ENCODE assay signal across 28 cellular contexts in the genomic region with DNA sequence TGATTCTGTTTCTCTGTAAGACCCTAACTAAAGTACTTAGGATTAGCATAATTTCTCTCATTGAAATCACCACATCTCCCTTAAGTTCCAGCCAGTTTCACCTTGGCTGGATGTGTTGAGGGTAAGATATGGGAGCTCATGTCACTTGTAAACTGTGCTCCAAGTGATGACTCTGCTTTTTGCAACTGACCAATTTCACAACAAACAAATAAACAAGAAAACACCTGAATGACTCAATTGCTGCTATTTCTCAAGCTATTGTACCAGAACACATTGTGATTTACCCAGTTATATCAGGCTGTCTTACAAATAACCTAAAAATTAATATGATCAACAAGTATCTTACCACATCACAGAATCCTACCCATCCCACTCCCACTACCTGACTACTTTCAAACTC.
"Had no signal": no experiment of that assay in that cellular context is flagged by ENCODE, and none has a peak within 500 bp of the region (broad histone marks: within the 10 kb centered on the region; RNA-seq: fewer than 3 reads in every experiment).

No MANE protein-coding gene starts in this region.

- H3K4me2 ChIP-seq: neural progenitor cell had no signal

- ATAC-seq: naive thymus-derived CD8-positive, alpha-beta T cell; psoas muscle; right cardiac atrium; right lobe of liver; stimulated activated effector memory CD8-positive, alpha-beta T cell treated with anti-CD3 and anti-CD28 coated beads, Interleukin-12 subunit alpha, Interleukin-12 subunit beta, amount 100 ng/mL, for 72 hours; stimulated activated naive B cell treated with anti-CD40 and anti-IgM and Interleukin-4, amounts not matched to agents 10 μg/mL and 1 μg/mL and 100 μg/mL, for 72 hours; upper lobe of right lung had no signal

- H3K9me3 ChIP-seq: ovary, psoas muscle, right lobe of liver, sigmoid colon, stomach, testis, tibial artery, transverse colon, upper lobe of right lung, uterus had no signal

- DNase-seq: naive thymus-derived CD8-positive, alpha-beta T cell; occipital lobe; ovary; posterior cingulate gyrus; psoas muscle; right cardiac atrium; right lobe of liver; sigmoid colon; stimulated activated CD4-positive, alpha-beta T cell treated with anti-CD3 and anti-CD28 coated beads, Interleukin-15, amount 100 ng/mL, for 24 hours; stimulated activated CD4-positive, alpha-beta T cell treated with anti-CD3 and anti-CD28 coated beads, Interleukin-2, amount 100 ng/mL, for 24 hours; stimulated activated CD4-positive, alpha-beta T cell treated with anti-CD3 and anti-CD28 coated beads, Interleukin-2, amount 100 ng/mL, for 48 hours; stimulated activated CD4-positive, alpha-beta T cell treated with anti-CD3 and anti-CD28 coated beads, Interleukin-4, amount 100 ng/mL, for 24 hours; stimulated activated naive B cell treated with anti-CD40 and anti-IgM and Interleukin-4, amounts not matched to agents 10 μg/mL and 1 μg/mL and 100 μg/mL, for 72 hours; stimulated activated naive CD4-positive, alpha-beta T cell treated with Interleukin-2 at 50 U/mL for 16 hours; stomach; testis; tibial artery; transverse colon; upper lobe of right lung; uterus had no signal

- H3K4me3 ChIP-seq: neural progenitor cell, ovary, psoas muscle, right lobe of liver, sigmoid colon, stomach, testis, tibial artery, transverse colon, upper lobe of right lung, uterus had no signal

- H2AFZ ChIP-seq: neural progenitor cell, parathyroid adenoma had no signal

- H3K4me1 ChIP-seq: neural progenitor cell, parathyroid adenoma, psoas muscle, right lobe of liver, sigmoid colon, stomach, testis, tibial artery, transverse colon, upper lobe of right lung, uterus had no signal

- H3K36me3 Mint-ChIP-seq: naive thymus-derived CD8-positive, alpha-beta T cell; neural progenitor cell; stimulated activated effector memory CD8-positive, alpha-beta T cell treated with anti-CD3 and anti-CD28 coated beads, Interleukin-12 subunit alpha, Interleukin-12 subunit beta, amount 100 ng/mL, for 72 hours; stimulated activated naive B cell treated with anti-CD40 and anti-IgM and Interleukin-4, amounts not matched to agents 10 μg/mL and 1 μg/mL and 100 μg/mL, for 72 hours; type B pancreatic cell had no signal

- H3K79me2 ChIP-seq: parathyroid adenoma had no signal

- H3K27me3 Mint-ChIP-seq: progenitor cell of endocrine pancreas; stimulated activated naive CD8-positive, alpha-beta T cell treated with anti-CD3 and anti-CD28 coated beads, Interleukin-15, Interleukin-2, amounts not matched to agents 100 ng/mL and 50 ng/mL, for 24 hours had no signal

- H3K4me3 Mint-ChIP-seq: naive thymus-derived CD8-positive, alpha-beta T cell; nephron; neural progenitor cell; stimulated activated effector memory CD8-positive, alpha-beta T cell treated with anti-CD3 and anti-CD28 coated beads, Interleukin-12 subunit alpha, Interleukin-12 subunit beta, amount 100 ng/mL, for 72 hours; stimulated activated naive B cell treated with anti-CD40 and anti-IgM and Interleukin-4, amounts not matched to agents 10 μg/mL and 1 μg/mL and 100 μg/mL, for 72 hours; stimulated activated naive CD8-positive, alpha-beta T cell treated with anti-CD3 and anti-CD28 coated beads, Interleukin-15, Interleukin-2, amounts not matched to agents 100 ng/mL and 50 ng/mL, for 24 hours; type B pancreatic cell had no signal

- H3K36me3 ChIP-seq: neural progenitor cell, ovary, right lobe of liver, sigmoid colon, stomach, tibial artery, transverse colon, upper lobe of right lung, uterus had no signal

- H3K27ac Mint-ChIP-seq: naive thymus-derived CD8-positive, alpha-beta T cell; nephron; neural progenitor cell; progenitor cell of endocrine pancreas; stimulated activated effector memory CD8-positive, alpha-beta T cell treated with anti-CD3 and anti-CD28 coated beads, Interleukin-12 subunit alpha, Interleukin-12 subunit beta, amount 100 ng/mL, for 72 hours; stimulated activated naive B cell treated with anti-CD40 and anti-IgM and Interleukin-4, amounts not matched to agents 10 μg/mL and 1 μg/mL and 100 μg/mL, for 72 hours; stimulated activated naive CD8-positive, alpha-beta T cell treated with anti-CD3 and anti-CD28 coated beads, Interleukin-15, Interleukin-2, amounts not matched to agents 100 ng/mL and 50 ng/mL, for 24 hours; type B pancreatic cell had no signal

- H3K9ac ChIP-seq: neural progenitor cell, parathyroid adenoma had no signal

- H3K27me3 ChIP-seq: neural progenitor cell, ovary, right lobe of liver, sigmoid colon, stomach, testis, tibial artery, upper lobe of right lung, uterus had no signal

- H3K9me3 Mint-ChIP-seq: nephron; neural progenitor cell; stimulated activated naive B cell treated with anti-CD40 and anti-IgM and Interleukin-4, amounts not matched to agents 10 μg/mL and 1 μg/mL and 100 μg/mL, for 72 hours; stimulated activated naive CD8-positive, alpha-beta T cell treated with anti-CD3 and anti-CD28 coated beads, Interleukin-15, Interleukin-2, amounts not matched to agents 100 ng/mL and 50 ng/mL, for 24 hours; type B pancreatic cell had no signal

- FAIRE-seq: small intestine had no signal

- H3K27ac ChIP-seq: neural progenitor cell, ovary, parathyroid adenoma, psoas muscle, right lobe of liver, sigmoid colon, stomach, testis, tibial artery, transverse colon, upper lobe of right lung, uterus had no signal

- H3K4me1 Mint-ChIP-seq: naive thymus-derived CD8-positive, alpha-beta T cell; nephron; stimulated activated effector memory CD8-positive, alpha-beta T cell treated with anti-CD3 and anti-CD28 coated beads, Interleukin-12 subunit alpha, Interleukin-12 subunit beta, amount 100 ng/mL, for 72 hours; stimulated activated naive B cell treated with anti-CD40 and anti-IgM and Interleukin-4, amounts not matched to agents 10 μg/mL and 1 μg/mL and 100 μg/mL, for 72 hours had no signal
